11 cellular contexts compared by ENCODE assay signal in the genomic region with DNA sequence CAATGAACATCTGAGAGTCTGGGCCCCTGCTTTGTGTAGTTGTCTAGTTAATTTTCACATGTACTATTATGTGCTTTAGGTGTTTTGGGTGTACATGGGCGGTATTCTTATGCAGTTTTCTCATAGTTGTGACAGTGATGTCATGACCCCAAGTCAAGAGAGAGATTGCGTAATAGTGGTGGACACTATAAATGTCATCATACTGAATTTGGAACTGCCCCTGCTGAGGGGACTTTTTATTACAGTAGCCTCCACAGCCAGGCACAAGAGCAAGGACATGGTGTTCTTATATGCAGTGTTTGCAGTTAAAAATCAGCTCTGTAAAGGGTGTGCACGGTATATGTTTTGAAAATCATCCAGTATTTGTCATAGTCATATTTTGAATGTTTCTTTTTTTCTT. TPM values are rescaled to one million over a fixed set of nuclear protein-coding genes. Genes with fewer than 3 reads are reported as not detected.
DNase-seq lines count a peak whose midpoint lies in the region; ATAC-seq and TF ChIP-seq lines count a peak whose summit lies in the region.
"Had no signal": no experiment of that assay in that cellular context is flagged by ENCODE, and none has a peak within 500 bp of the region (broad histone marks: within the 10 kb centered on the region; RNA-seq: fewer than 3 reads in every experiment).

No MANE protein-coding gene starts in this region.

- H3K36me3 ChIP-seq in KMS-11 (ENCODE audit: insufficient read depth) (no peaks in the 10 kb centered on the region; the same call in 1 of the 2 replicates), liver (ENCODE audit: control insufficient read depth in 4 of 4, insufficient read depth in 3 of 4, low read depth in 1 of 4, low read length in 3 of 4) (peaks cover 5 to 34% (median 16%) of the 10 kb centered on the region in 4 donors)

- peak overlapping the region; percentile 22 to 99 (median 32) for H3K27ac Mint-ChIP-seq in brain
- no peak overlapping the region for H3K27ac Mint-ChIP-seq in effector memory CD8-positive, alpha-beta T cell
- H3K27ac Mint-ChIP-seq: activated naive CD4-positive, alpha-beta T cell treated with anti-CD3 and anti-CD28 coated beads, Interleukin-2, amount 50 U/mL, for 72 hours had no signal

- H3K9me3 ChIP-seq in liver (ENCODE audit: control insufficient read depth in 4 of 4, low read length in 3 of 4): no peaks in the 10 kb centered on the region

- H3K4me2 ChIP-seq in KMS-11: peak overlapping the region; percentile 88

- H3K27ac ChIP-seq in KMS-11: peak overlapping the region; percentile 95
- peak overlapping the region; percentile 91 to 96 for H3K27ac ChIP-seq in liver (ENCODE audit: low read depth in 1 of 2, low read length in 2 of 2)
- H3K27ac ChIP-seq in temporal lobe (ENCODE audit: low read depth, low read length): peak overlapping the region; percentile 71

- H3K9ac ChIP-seq in KMS-11 (no peak overlapping the region; the same call in 1 of the 2 replicates), liver (ENCODE audit: low read depth in 1 of 2, low read length in 2 of 2) (peak overlapping the region; percentile 42 to 47)

- ATAC-seq in HG02623 (IDR thresholded peaks at IDR 0.05; ENCODE audit: unreplicated experiment): no peak
- no peak for ATAC-seq in effector memory CD8-positive, alpha-beta T cell (replicated peaks)
- ATAC-seq: sciatic nerve had no signal

- H3K27me3 ChIP-seq in KMS-11 (ENCODE audit: insufficient read depth, low read depth) (no peaks in the 10 kb centered on the region), liver (ENCODE audit: control insufficient read depth in 4 of 4, insufficient read depth in 4 of 4, low read length in 3 of 4) (no peaks in the 10 kb centered on the region)

- H3K27me3 Mint-ChIP-seq in brain: no peaks in the 10 kb centered on the region
- no peaks in the 10 kb centered on the region for H3K27me3 Mint-ChIP-seq in effector memory CD8-positive, alpha-beta T cell

- no peak overlapping the region for H2AFZ ChIP-seq in KMS-11 (ENCODE audit: low read depth)

- H3K36me3 Mint-ChIP-seq in brain: peaks cover 58% of the 10 kb centered on the region
- H3K36me3 Mint-ChIP-seq in effector memory CD8-positive, alpha-beta T cell (ENCODE audit: insufficient read depth): peaks cover 45% of the 10 kb centered on the region

- H3K9me3 Mint-ChIP-seq in brain: no peaks in the 10 kb centered on the region
- H3K9me3 Mint-ChIP-seq in effector memory CD8-positive, alpha-beta T cell: no peaks in the 10 kb centered on the region
- H3K9me3 Mint-ChIP-seq: activated naive CD4-positive, alpha-beta T cell treated with anti-CD3 and anti-CD28 coated beads, Interleukin-2, amount 50 U/mL, for 72 hours had no signal

- H3K4me3 ChIP-seq in KMS-11 (IDR thresholded peaks at IDR 0.05; ENCODE audit: insufficient read depth, low read depth, low read length) (no peak overlapping the region), liver (ENCODE audit: low read depth in 1 of 3, low read length in 3 of 3) (no peak overlapping the region)

- H3K4me1 Mint-ChIP-seq in brain: peaks cover 58% of the 10 kb centered on the region
- H3K4me1 Mint-ChIP-seq in effector memory CD8-positive, alpha-beta T cell (ENCODE audit: low read depth in 2 of 2): peaks cover 4 to 25% of the 10 kb centered on the region in 2 donors

- no peak overlapping the region for H3K4me3 Mint-ChIP-seq in brain
- no peak overlapping the region for H3K4me3 Mint-ChIP-seq in effector memory CD8-positive, alpha-beta T cell

- peak in 1 of 2 donors; percentile 14 for TF ChIP-seq RAD21 in liver (IDR thresholded peaks at IDR 0.05)

- H3K79me2 ChIP-seq in KMS-11 (ENCODE audit: insufficient read depth, low read depth): peaks cover 23% of the 10 kb centered on the region; the same call in 1 of the 2 replicates

- 47% methylated on average over 3 of the region's 3 CpGs for WGBS in liver

- TF ChIP-seq CTCF in KMS-11 (conservative IDR thresholded peaks at IDR 0.05; ENCODE audit: low read depth, low read length): no peak
- TF ChIP-seq CTCF in brain (conservative IDR thresholded peaks at IDR 0.05): no peak
- no peak for TF ChIP-seq CTCF in liver (IDR thresholded peaks at IDR 0.05; ENCODE audit: low read depth, low read length, missing input control)
- no peak for TF ChIP-seq CTCF in GM10266 (IDR thresholded peaks at IDR 0.05; ENCODE audit: control insufficient read depth, insufficient read depth, low read depth, missing control alignments)

- DNase-seq in NCI-H146 (lab: John Stamatoyannopoulos, UW) (no peak), GM10266 (ENCODE audit: extremely low spot score) (no peak)
- no peak for DNase-seq in effector memory CD8-positive, alpha-beta T cell
- DNase-seq: KG1 had no signal

- no peaks in the 10 kb centered on the region for H4K20me1 ChIP-seq in KMS-11 (ENCODE audit: insufficient read depth)

- peaks cover 99% of the 10 kb centered on the region for H3K4me1 ChIP-seq in KMS-11 (ENCODE audit: low read depth, poor library complexity, severe bottlenecking)
- H3K4me1 ChIP-seq in liver (ENCODE audit: control insufficient read depth in 4 of 4, insufficient read depth in 4 of 4, low read length in 3 of 4): peaks cover 13 to 71% (median 34%) of the 10 kb centered on the region in 4 donors

TF ChIP-seq in liver, 16 proteins besides CTCF, POLR2A, EP300 and RAD21:
- TF ChIP-seq SP1 (IDR thresholded peaks at IDR 0.05) (peak; percentile 64), HNF4A (conservative IDR thresholded peaks at IDR 0.05) (peak; percentile 13 to 26), JUND (IDR thresholded peaks at IDR 0.05) (peak in 1 of 2 donors; percentile 38)
- TF ChIP-seq, protein P1, sequence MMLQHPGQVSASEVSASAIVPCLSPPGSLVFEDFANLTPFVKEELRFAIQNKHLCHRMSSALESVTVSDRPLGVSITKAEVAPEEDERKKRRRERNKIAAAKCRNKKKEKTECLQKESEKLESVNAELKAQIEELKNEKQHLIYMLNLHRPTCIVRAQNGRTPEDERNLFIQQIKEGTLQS (IDR thresholded peaks at IDR 0.05): peak; percentile 46
- TF ChIP-seq, protein P2, sequence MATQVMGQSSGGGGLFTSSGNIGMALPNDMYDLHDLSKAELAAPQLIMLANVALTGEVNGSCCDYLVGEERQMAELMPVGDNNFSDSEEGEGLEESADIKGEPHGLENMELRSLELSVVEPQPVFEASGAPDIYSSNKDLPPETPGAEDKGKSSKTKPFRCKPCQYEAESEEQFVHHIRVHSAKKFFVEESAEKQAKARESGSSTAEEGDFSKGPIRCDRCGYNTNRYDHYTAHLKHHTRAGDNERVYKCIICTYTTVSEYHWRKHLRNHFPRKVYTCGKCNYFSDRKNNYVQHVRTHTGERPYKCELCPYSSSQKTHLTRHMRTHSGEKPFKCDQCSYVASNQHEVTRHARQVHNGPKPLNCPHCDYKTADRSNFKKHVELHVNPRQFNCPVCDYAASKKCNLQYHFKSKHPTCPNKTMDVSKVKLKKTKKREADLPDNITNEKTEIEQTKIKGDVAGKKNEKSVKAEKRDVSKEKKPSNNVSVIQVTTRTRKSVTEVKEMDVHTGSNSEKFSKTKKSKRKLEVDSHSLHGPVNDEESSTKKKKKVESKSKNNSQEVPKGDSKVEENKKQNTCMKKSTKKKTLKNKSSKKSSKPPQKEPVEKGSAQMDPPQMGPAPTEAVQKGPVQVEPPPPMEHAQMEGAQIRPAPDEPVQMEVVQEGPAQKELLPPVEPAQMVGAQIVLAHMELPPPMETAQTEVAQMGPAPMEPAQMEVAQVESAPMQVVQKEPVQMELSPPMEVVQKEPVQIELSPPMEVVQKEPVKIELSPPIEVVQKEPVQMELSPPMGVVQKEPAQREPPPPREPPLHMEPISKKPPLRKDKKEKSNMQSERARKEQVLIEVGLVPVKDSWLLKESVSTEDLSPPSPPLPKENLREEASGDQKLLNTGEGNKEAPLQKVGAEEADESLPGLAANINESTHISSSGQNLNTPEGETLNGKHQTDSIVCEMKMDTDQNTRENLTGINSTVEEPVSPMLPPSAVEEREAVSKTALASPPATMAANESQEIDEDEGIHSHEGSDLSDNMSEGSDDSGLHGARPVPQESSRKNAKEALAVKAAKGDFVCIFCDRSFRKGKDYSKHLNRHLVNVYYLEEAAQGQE (IDR thresholded peaks at IDR 0.05): no peak

RNA-seq across cellular contexts. Expression of a gene that starts 29.5 kb away (rescaled TPM):
- polyA plus RNA-seq in brain (ENCODE audit: insufficient read depth, low read depth, low replicate concordance): 82.7 TPM
- 100 to 1,000 TPM in 1 of 2 donors, 10 to 100 TPM in 1; 34.6 to 663 TPM for total RNA-seq in liver
- polyA plus RNA-seq in liver: 10 to 100 TPM; 58.8 to 71.5 TPM
- 51.6 TPM for total RNA-seq in temporal lobe

Comparison
In these comparisons a context has a peak if more than half of its experiments do, and no peak if none do; other contexts are left out.
1. H3K27ac Mint-ChIP-seq: peak in brain (5 of 5); none in effector memory CD8-positive, alpha-beta T cell (0 of 2).
2. Peak in every context shown above with its lines, with median percentiles within 50 percentile points of each other: H3K27ac ChIP-seq.